3 cellular contexts compared by ENCODE assay signal in the genomic region with DNA sequence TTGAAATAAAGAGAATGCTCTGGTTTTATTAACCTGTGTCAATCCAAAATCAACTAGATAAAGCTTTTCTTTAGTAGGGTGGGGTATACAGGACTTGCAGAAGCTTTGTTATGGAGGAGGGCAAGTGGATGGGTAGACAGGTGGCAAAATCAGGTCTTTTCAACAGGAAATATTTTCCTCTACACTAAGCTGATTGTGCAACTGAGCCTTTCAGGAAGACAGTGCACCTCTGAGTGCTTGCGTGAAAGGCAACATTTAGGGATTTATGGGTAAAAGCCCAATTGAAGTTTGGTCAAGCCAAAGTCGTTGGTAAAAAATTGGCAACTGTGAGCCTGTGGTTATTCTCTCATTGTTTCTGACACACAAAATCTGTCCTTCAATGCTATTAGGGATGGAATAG.
TF ChIP-seq lines count a peak whose summit lies in the region.

No MANE protein-coding gene starts in this region.

TF ChIP-seq in HepG2, 621 proteins besides CTCF, POLR2A, EP300 and RAD21:
- TF ChIP-seq SP1 (IDR thresholded peaks at IDR 0.05), result no peak
- no peak for TF ChIP-seq SP1 (CRISPR knock-in tag; IDR thresholded peaks at IDR 0.05)
- peak; percentile 56 for TF ChIP-seq CEBPB (IDR thresholded peaks at IDR 0.05; ENCODE audit: borderline replicate concordance, low read depth, low read length)

TF ChIP-seq in IMR-90, 13 proteins besides CTCF, POLR2A, EP300 and RAD21:
- TF ChIP-seq RCOR1 (IDR thresholded peaks at IDR 0.05; ENCODE audit: insufficient replicate concordance, low read length) (no peak), MXI1 (IDR thresholded peaks at IDR 0.05; ENCODE audit: borderline replicate concordance, low read depth, low read length) (no peak), CEBPB (IDR thresholded peaks at IDR 0.05; ENCODE audit: low read depth, low read length) (peak; percentile 30; the same call in 1 of the 2 replicates), MAFK (IDR thresholded peaks at IDR 0.05; ENCODE audit: low read depth, low read length) (no peak)

TF ChIP-seq in K562, 482 proteins besides CTCF, POLR2A, EP300 and RAD21:
- TF ChIP-seq MEF2D (tag; conservative IDR thresholded peaks at IDR 0.05; ENCODE audit: low read depth) (no peak), CEBPB (tag; IDR thresholded peaks at IDR 0.05) (peak; percentile 64; the same call in 1 of the 2 replicates)
TF ChIP-seq in K562: peak in this region for 1.
